In the genomic region with DNA sequence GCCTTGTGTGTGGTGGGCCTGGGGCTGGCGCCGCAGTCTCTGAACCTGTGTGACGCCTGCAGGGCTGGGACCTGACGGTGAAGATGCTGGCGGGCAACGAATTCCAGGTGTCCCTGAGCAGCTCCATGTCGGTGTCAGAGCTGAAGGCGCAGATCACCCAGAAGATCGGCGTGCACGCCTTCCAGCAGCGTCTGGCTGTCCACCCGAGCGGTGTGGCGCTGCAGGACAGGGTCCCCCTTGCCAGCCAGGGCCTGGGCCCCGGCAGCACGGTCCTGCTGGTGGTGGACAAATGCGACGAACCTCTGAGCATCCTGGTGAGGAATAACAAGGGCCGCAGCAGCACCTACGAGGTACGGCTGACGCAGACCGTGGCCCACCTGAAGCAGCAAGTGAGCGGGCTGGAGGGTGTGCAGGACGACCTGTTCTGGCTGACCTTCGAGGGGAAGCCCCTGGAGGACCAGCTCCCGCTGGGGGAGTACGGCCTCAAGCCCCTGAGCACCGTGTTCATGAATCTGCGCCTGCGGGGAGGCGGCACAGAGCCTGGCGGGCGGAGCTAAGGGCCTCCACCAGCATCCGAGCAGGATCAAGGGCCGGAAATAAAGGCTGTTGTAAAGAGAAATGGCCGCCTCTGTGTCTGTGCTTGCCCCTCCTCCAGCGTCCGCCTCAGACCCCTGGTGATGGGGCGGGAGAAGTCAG, we compare ENCODE assay signal across 6 cellular contexts. TPM values are rescaled to one million over a fixed set of nuclear protein-coding genes. Genes with fewer than 3 reads are reported as not detected.
DNase-seq lines count a peak whose midpoint lies in the region; ATAC-seq and TF ChIP-seq lines count a peak whose summit lies in the region.

No MANE protein-coding gene starts in this region.

- ATAC-seq in GM18868 (IDR thresholded peaks at IDR 0.05; ENCODE audit: unreplicated experiment), result no peak

- CTCF ChIA-PET in BJ (lab: Yijun Ruan, JAX), result interaction anchor here (0.6 to 3.3 kb wide), 12 partner anchors 10 to 217 kb away, joined by 3 to 15 read pairs (median 4); no protein-coding TSS in a partner anchor

- POLR2A ChIA-PET in BJ (lab: Charles Lee), result interaction anchor here (0.6 kb wide), 1 partner anchor 102 kb away, joined by 4 read pairs; a partner anchor contains a TSS

- H3K27me3 ChIP-seq in BJ (ENCODE audit: control insufficient read depth, insufficient read depth, low read length), result no peaks in the 10 kb centered on the region

- peak overlapping the region; percentile 71 for H3K4me3 ChIP-seq in BJ (ENCODE audit: low read depth, low read length)
- peak overlapping the region; percentile 62 for H3K4me3 ChIP-seq in retinal pigment epithelial cell (ENCODE audit: low read length)

- no peaks in the 10 kb centered on the region for H3K36me3 ChIP-seq in BJ (ENCODE audit: control insufficient read depth, insufficient read depth, low read length)

- TF ChIP-seq CTCF in BJ (IDR thresholded peaks at IDR 0.05; ENCODE audit: insufficient read depth, low read depth, low read length) (no peak), retinal pigment epithelial cell (conservative IDR thresholded peaks at IDR 0.05; ENCODE audit: low read depth, low read length) (no peak)

- DNase-seq in BJ (ENCODE audit: low read depth), result no peak
- peak; percentile 38 for DNase-seq in NCI-H2227 treated with DMSO at 0.1 percent for 48 hours (lab: John Stamatoyannopoulos, UW)
- peak; percentile 64 for DNase-seq in dermis blood vessel endothelial cell
- no peak for DNase-seq in retinal pigment epithelial cell (ENCODE audit: low read depth)
- DNase-seq in inferior parietal cortex (ENCODE audit: extremely low spot score), result no peak

RNA-seq across cellular contexts. Expression of a gene that starts 0.8 kb away (rescaled TPM):
- polyA plus RNA-seq in BJ (2011; rRNA removed), result 73.0 and 86.8 TPM in 2 replicates
- polyA minus RNA-seq in BJ (2011; rRNA and poly(A)+ RNA removed), result 8.7 and 9.7 TPM in 2 replicates
- 75.4 and 122 TPM in 2 replicates for total RNA-seq in dermis blood vessel endothelial cell

RNA-seq across cellular contexts. Expression of a gene that starts 5.8 kb away (rescaled TPM):
- 32.7 and 41.2 TPM in 2 replicates for polyA plus RNA-seq in BJ (2011; rRNA removed)
- polyA minus RNA-seq in BJ (2011; rRNA and poly(A)+ RNA removed), result 20.4 and 22.9 TPM in 2 replicates
- total RNA-seq in dermis blood vessel endothelial cell, result 102 and 117 TPM in 2 replicates

RNA-seq across cellular contexts. Expression of a gene that starts 14.2 kb away (rescaled TPM):
- 5.6 and 10.8 TPM in 2 replicates for polyA plus RNA-seq in BJ (2011; rRNA removed)
- 1.7 and 2.0 TPM in 2 replicates for polyA minus RNA-seq in BJ (2011; rRNA and poly(A)+ RNA removed)
- 49.6 and 76.9 TPM in 2 replicates for total RNA-seq in dermis blood vessel endothelial cell

RNA-seq across cellular contexts. Expression of a gene that starts 32.2 kb away (rescaled TPM):
- polyA plus RNA-seq in BJ (2011; rRNA removed), result not detected in 2 replicates
- polyA minus RNA-seq in BJ (2011; rRNA and poly(A)+ RNA removed), result not detected in 2 replicates
- not detected in 2 replicates for total RNA-seq in dermis blood vessel endothelial cell

RNA-seq across cellular contexts. Expression of a gene that starts 47.8 kb away (rescaled TPM):
- polyA plus RNA-seq in BJ (2011; rRNA removed), result 0.48 and 0.88 TPM in 2 replicates
- 0.26 and 0.28 TPM in 2 replicates for polyA minus RNA-seq in BJ (2011; rRNA and poly(A)+ RNA removed)
- total RNA-seq in dermis blood vessel endothelial cell, result 0.17 and 0.37 TPM in 2 replicates

Comparison
In these comparisons a context has a peak if more than half of its experiments do, and no peak if none do; other contexts are left out.
1. DNase-seq: peak in NCI-H2227 treated with DMSO at 0.1 percent for 48 hours (single experiment) and dermis blood vessel endothelial cell (single experiment); none in BJ (single experiment), retinal pigment epithelial cell (single experiment) and inferior parietal cortex (single experiment).